ENCODE assay signal across 2 cellular contexts in genomic region chr5:175814676-175815075, GRCh38.
TF ChIP-seq lines count a peak whose summit lies in the region.

No MANE protein-coding gene starts in this region.

TF ChIP-seq in A549, 52 proteins besides CTCF, POLR2A, EP300 and RAD21 (continued from another document and continues in another):
- TF ChIP-seq RNF2 (IDR thresholded peaks at IDR 0.05; ENCODE audit: borderline replicate concordance, low read depth) (no peak), CHD4 (IDR thresholded peaks at IDR 0.05; ENCODE audit: borderline replicate concordance) (no peak), PHF8 (IDR thresholded peaks at IDR 0.05; ENCODE audit: borderline replicate concordance, low read depth) (no peak), SREBF2 (IDR thresholded peaks at IDR 0.05) (no peak), FOSB (CRISPR knock-in tag; IDR thresholded peaks at IDR 0.05) (no peak), CEBPB (IDR thresholded peaks at IDR 0.05) (peak; percentile 72 to 88; a peak in 3 of 4 replicates), RARB (CRISPR knock-in tag; IDR thresholded peaks at IDR 0.05) (no peak), TP53 (CRISPR knock-in tag; IDR thresholded peaks at IDR 0.05) (no peak), ZC3H11A (IDR thresholded peaks at IDR 0.05) (no peak), POLR2AphosphoS2 (conservative IDR thresholded peaks at IDR 0.05; ENCODE audit: low read length) (no peak), RFX5 (IDR thresholded peaks at IDR 0.05) (no peak), HOXB5 (CRISPR knock-in tag; IDR thresholded peaks at IDR 0.05) (no peak), NPAS2 (CRISPR knock-in tag; IDR thresholded peaks at IDR 0.05; ENCODE audit: borderline replicate concordance) (no peak), ZFP36 (IDR thresholded peaks at IDR 0.05; ENCODE audit: borderline replicate concordance, partially characterized antibody) (no peak), RCOR1 (IDR thresholded peaks at IDR 0.05; ENCODE audit: low read depth, low read length) (no peak), MAZ (IDR thresholded peaks at IDR 0.05; ENCODE audit: borderline replicate concordance, low read depth, low read length) (no peak), ESRRA (IDR thresholded peaks at IDR 0.05; ENCODE audit: borderline replicate concordance, low read length) (no peak), FOXS1 (CRISPR knock-in tag; IDR thresholded peaks at IDR 0.05) (no peak), E2F6 (IDR thresholded peaks at IDR 0.05; ENCODE audit: borderline replicate concordance, low read depth) (no peak), CBX2 (IDR thresholded peaks at IDR 0.05; ENCODE audit: borderline replicate concordance, low read depth) (no peak), SMC3 (IDR thresholded peaks at IDR 0.05) (0 out of 3 replicates have a peak, but pooled peaks have one; percentile 28), BHLHE40 (IDR thresholded peaks at IDR 0.05; ENCODE audit: low read depth, low read length) (no peak), ZSCAN20 (CRISPR knock-in tag; IDR thresholded peaks at IDR 0.05) (no peak), GATA3 (IDR thresholded peaks at IDR 0.05; ENCODE audit: borderline replicate concordance) (peak; percentile 54; the same call in 1 of the 2 replicates), MAX (IDR thresholded peaks at IDR 0.05) (peak; percentile 78), PBX3 (IDR thresholded peaks at IDR 0.05) (peak; percentile 82; the same call in 1 of the 2 replicates), TFCP2L1 (CRISPR knock-in tag; IDR thresholded peaks at IDR 0.05) (no peak), ATOH8 (CRISPR knock-in tag; IDR thresholded peaks at IDR 0.05; ENCODE audit: low read depth) (no peak), KDM1A (IDR thresholded peaks at IDR 0.05; ENCODE audit: low read depth) (no peak), ZNF302 (CRISPR knock-in tag; IDR thresholded peaks at IDR 0.05) (no peak), NR3C1 (IDR thresholded peaks at IDR 0.05) (no peak), USF2 (IDR thresholded peaks at IDR 0.05) (no peak), HMGXB4 (CRISPR knock-in tag; IDR thresholded peaks at IDR 0.05; ENCODE audit: borderline replicate concordance) (no peak), BCL3 (IDR thresholded peaks at IDR 0.05) (0 out of 3 replicates have a peak, but pooled peaks have one; percentile 24)

TF ChIP-seq in HEK293, 187 proteins besides CTCF, POLR2A, EP300 and RAD21:
- TF ChIP-seq ZNF692 (tag by site-specific recombination; IDR thresholded peaks at IDR 0.05) (peak; percentile 36; the same call in 1 of the 2 replicates), ZNF302 (tag by site-specific recombination; IDR thresholded peaks at IDR 0.05; ENCODE audit: low read depth) (no peak), ZNF670 (tag by site-specific recombination; IDR thresholded peaks at IDR 0.05; ENCODE audit: low read depth) (no peak), ZNF549 (tag by site-specific recombination; IDR thresholded peaks at IDR 0.05) (no peak)
